In genomic region chr19:3440082-3440481, GRCh38 we compare ENCODE assay signal across 9 cellular contexts. TPM values are rescaled to one million over a fixed set of nuclear protein-coding genes. Genes with fewer than 3 reads are reported as not detected.
A peak's percentile ranks its signal among the peaks of the same experiment; 100 is the strongest.
DNase-seq lines count a peak whose midpoint lies in the region; ATAC-seq, FAIRE-seq and TF ChIP-seq lines count a peak whose summit lies in the region.
"Had no signal": no experiment of that assay in that cellular context is flagged by ENCODE, and none has a peak within 500 bp of the region (broad histone marks: within the 10 kb centered on the region; RNA-seq: fewer than 3 reads in every experiment).

No MANE protein-coding gene starts in this region.

- no peaks in the 10 kb centered on the region for H3K9me3 ChIP-seq in kidney (ENCODE audit: control insufficient read depth in 1 of 2, low read length in 2 of 2)

- H3K4me3 ChIP-seq in kidney (ENCODE audit: low read length in 2 of 2): no peak overlapping the region
- no peak overlapping the region for H3K4me3 ChIP-seq in lower leg skin (ENCODE audit: low read depth, poor library complexity, severe bottlenecking)

- peak; percentile 48 for TF ChIP-seq CTCF in kidney (IDR thresholded peaks at IDR 0.05; ENCODE audit: borderline replicate concordance, extremely low read depth, insufficient read depth)
- TF ChIP-seq CTCF in lower leg skin (IDR thresholded peaks at IDR 0.05): no peak

- DNase-seq in DMS53 (lab: John Stamatoyannopoulos, UW) (peak; percentile 72), DMS53 treated with DMSO at 0.1 percent for 48 hours (lab: John Stamatoyannopoulos, UW; ENCODE audit: unreplicated experiment) (no peak), SKM-1 (lab: John Stamatoyannopoulos, UW; ENCODE audit: unreplicated experiment) (peak; percentile 2), kidney (no peak), lower leg skin (ENCODE audit: low spot score in 2 of 2) (no peak)
- peak; percentile 25 for DNase-seq in activated naive CD8-positive, alpha-beta T cell treated with anti-CD3 and anti-CD28 coated beads, Interleukin-2, amount 50 U/mL, for 16 hours (ENCODE audit: low read depth, low spot score)
- DNase-seq in stimulated activated CD8-positive, alpha-beta memory T cell treated with anti-CD3 and anti-CD28 coated beads, Interleukin-4, amount 100 ng/mL, for 24 hours (ENCODE audit: low read depth): peak; percentile 48

- FAIRE-seq in kidney (lab: Jason Lieb, UNC): no peak

- no peak overlapping the region for H3K9ac ChIP-seq in kidney (ENCODE audit: low read length in 2 of 2)

- H3K36me3 ChIP-seq in kidney (ENCODE audit: control insufficient read depth in 1 of 2, insufficient read depth in 2 of 2, low read length in 2 of 2): peaks cover 5 to 14% of the 10 kb centered on the region in 2 donors

- no peak overlapping the region for H3K27ac ChIP-seq in kidney (ENCODE audit: low read depth in 2 of 2, low read length in 2 of 2)

- H3K4me1 ChIP-seq in kidney (ENCODE audit: control insufficient read depth in 1 of 2, insufficient read depth in 1 of 2, low read depth in 1 of 2, low read length in 2 of 2): peaks cover 4 to 10% of the 10 kb centered on the region in 2 donors

- no peak for ATAC-seq in GM21717 (IDR thresholded peaks at IDR 0.05; ENCODE audit: unreplicated experiment)

- no peak for TF ChIP-seq POLR2A in lower leg skin (IDR thresholded peaks at IDR 0.05)

- 71 to 78% methylated on average over 12 to 13 of the region's 13 CpGs for WGBS in lower leg skin, 2 donors

- intact Hi-C loops in kidney (cut with DNase I) (no loop called here), lower leg skin (cut with DNase I; ENCODE audit: low total_unique reads) (no loop called here)

RNA-seq across cellular contexts. Expression of gene SMIM24, which starts 40.2 kb away (rescaled TPM):
- total RNA-seq in kidney (49.8 TPM), lower leg skin (under 1 TPM in 2 of 4 donors, not detected in 2; 0.29 to 0.78 TPM)
- polyA plus RNA-seq in kidney (ENCODE audit: insufficient read depth, low read depth, low replicate concordance): 1,108 TPM

RNA-seq across cellular contexts. Expression of gene SMIM44, which starts 43.2 kb away (rescaled TPM):
- total RNA-seq in kidney (not detected), lower leg skin (not detected)
- not detected for polyA plus RNA-seq in kidney (ENCODE audit: insufficient read depth, low read depth, low replicate concordance)
- total RNA-seq: temporal lobe had no signal

Comparison
In these comparisons a context has a peak if more than half of its experiments do, and no peak if none do; other contexts are left out.
1. DNase-seq: peak in DMS53 (single experiment), SKM-1 (single experiment), activated naive CD8-positive, alpha-beta T cell treated with anti-CD3 and anti-CD28 coated beads, Interleukin-2, amount 50 U/mL, for 16 hours (single experiment) and stimulated activated CD8-positive, alpha-beta memory T cell treated with anti-CD3 and anti-CD28 coated beads, Interleukin-4, amount 100 ng/mL, for 24 hours (single experiment); none in DMS53 treated with DMSO at 0.1 percent for 48 hours (single experiment), kidney (single experiment) and lower leg skin (0 of 2).
2. RNA of gene SMIM24, which starts 40.2 kb away (total RNA-seq): 49.8 TPM in kidney (single experiment); 0.29 to 0.78 TPM in lower leg skin; every median in the first group is over 10 times any median in the second.